Comparison of ENCODE assay signal across 11 cellular contexts in genomic region chr22:26471522-26471921, GRCh38. TPM values are rescaled to one million over a fixed set of nuclear protein-coding genes. Genes with fewer than 3 reads are reported as not detected.
DNase-seq lines count a peak whose midpoint lies in the region; ATAC-seq and TF ChIP-seq lines count a peak whose summit lies in the region.
"Had no signal": no experiment of that assay in that cellular context is flagged by ENCODE, and none has a peak within 500 bp of the region (broad histone marks: within the 10 kb centered on the region; RNA-seq: fewer than 3 reads in every experiment).

No MANE protein-coding gene starts in this region.

- TF ChIP-seq CTCF in upper lobe of right lung (IDR thresholded peaks at IDR 0.05), result no peak

- peaks cover 95% of the 10 kb centered on the region for H3K36me3 ChIP-seq in upper lobe of right lung

- H3K4me3 ChIP-seq in upper lobe of right lung, result no peak overlapping the region

- peak; percentile 88 for ATAC-seq in upper lobe of right lung
- ATAC-seq in HG02759 (IDR thresholded peaks at IDR 0.05; ENCODE audit: unreplicated experiment), result no peak
- ATAC-seq in HG03039 (IDR thresholded peaks at IDR 0.05; ENCODE audit: unreplicated experiment), result no peak

- H3K9me3 ChIP-seq in upper lobe of right lung, result no peaks in the 10 kb centered on the region

- no peak overlapping the region for H3K27ac ChIP-seq in upper lobe of right lung

- intact Hi-C loops in upper lobe of right lung (cut with DNase I), result no loop called here

- no peaks in the 10 kb centered on the region for H3K27me3 ChIP-seq in upper lobe of right lung

- H3K4me1 ChIP-seq in upper lobe of right lung, result no peaks in the 10 kb centered on the region

- DNase-seq in HCEC 1CT (peak; percentile 62), SW480 (ENCODE audit: low spot score) (peak; percentile 93), iPS-NIHi11 (ENCODE audit: low spot score) (peak; percentile 46), upper lobe of right lung (no peak), OCI-M1 (lab: John Stamatoyannopoulos, UW) (no peak)
- DNase-seq: activated gamma-delta T cell; effector CD8-positive, alpha-beta T cell; left cardiac atrium; NCI-H82 had no signal

RNA-seq across cellular contexts. Expression of gene HPS4, which starts 12.1 kb away (rescaled TPM):
- total RNA-seq in upper lobe of right lung, result 31.0 TPM

RNA-seq across cellular contexts. Expression of gene SRRD, which starts 12.2 kb away (rescaled TPM):
- total RNA-seq in upper lobe of right lung, result 14.6 TPM

RNA-seq across cellular contexts. Expression of gene TFIP11, which starts 40.8 kb away (rescaled TPM):
- 33.1 TPM for total RNA-seq in upper lobe of right lung

RNA-seq across cellular contexts. Expression of gene ASPHD2, which starts 42.5 kb away (rescaled TPM):
- 1.2 TPM for total RNA-seq in upper lobe of right lung

Comparison
In these comparisons a context has a peak if more than half of its experiments do, and no peak if none do; other contexts are left out.
1. DNase-seq: peak in HCEC 1CT (single experiment), SW480 (single experiment) and iPS-NIHi11 (single experiment); none in upper lobe of right lung (single experiment) and OCI-M1 (single experiment).